ENCODE assay signal across 19 cellular contexts in the genomic region with DNA sequence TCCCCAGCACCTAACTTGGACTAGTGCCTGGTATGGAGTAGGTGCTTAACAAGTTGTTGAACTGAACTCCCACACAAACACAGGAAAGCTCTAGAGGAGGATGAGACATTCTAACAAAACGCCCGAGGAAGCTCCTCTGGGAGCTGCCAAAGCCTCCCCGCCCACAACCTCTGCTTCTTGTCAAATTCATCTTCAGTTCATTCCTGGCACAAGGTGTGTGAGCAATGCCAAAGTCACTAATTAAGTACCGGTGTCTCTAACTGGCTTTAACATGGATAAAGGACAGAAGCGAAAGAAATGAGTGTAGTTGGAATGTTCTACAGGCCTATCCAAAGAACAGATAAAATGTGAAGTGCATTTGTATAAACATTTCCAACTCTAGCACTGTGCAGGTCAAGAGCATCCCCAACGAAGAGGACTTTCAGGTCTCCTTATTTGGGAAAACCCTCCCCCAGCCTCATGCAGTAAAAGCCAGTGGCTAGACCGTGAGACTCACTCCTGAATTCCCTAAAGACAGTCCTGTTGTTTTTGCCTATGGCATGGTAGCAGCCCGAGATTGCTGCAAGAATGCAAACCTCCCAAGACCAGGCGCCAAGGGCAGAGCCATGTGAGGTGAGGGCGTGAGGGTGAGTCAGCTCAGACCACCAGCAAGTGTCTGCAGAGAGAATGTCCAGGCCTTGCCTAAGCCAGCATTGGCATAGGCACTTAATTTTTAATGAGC.
DNase-seq lines count a peak whose midpoint lies in the region; ATAC-seq, FAIRE-seq and TF ChIP-seq lines count a peak whose summit lies in the region.
"Had no signal": no experiment of that assay in that cellular context is flagged by ENCODE, and none has a peak within 500 bp of the region (broad histone marks: within the 10 kb centered on the region; RNA-seq: fewer than 3 reads in every experiment).

No MANE protein-coding gene starts in this region.

- H3K4ac ChIP-seq in trophoblast cell (ENCODE audit: low read depth, low read length) = no peak overlapping the region

- no peak overlapping the region for H4K12ac ChIP-seq in trophoblast cell (ENCODE audit: low read depth, low read length)

- CTCF ChIA-PET in activated naive CD4-positive, alpha-beta T cell treated with anti-CD3 and anti-CD28 coated beads for 36 hours (lab: Charles Lee) = no interaction called here
- CTCF ChIA-PET in WTC11 (lab: Charles Lee) = no interaction called here

- H3K27ac ChIP-seq in hepatocyte (peak overlapping the region; percentile 2), trophoblast cell (ENCODE audit: low read depth, low read length) (peak overlapping the region; percentile 81)
- H3K27ac ChIP-seq: BLaER1 had no signal

- peak overlapping the region; percentile 39 for H2BK12ac ChIP-seq in trophoblast cell (ENCODE audit: low read length)

- H4K91ac ChIP-seq in trophoblast cell (ENCODE audit: low read depth, low read length) = peak overlapping the region; percentile 54

- no peaks in the 10 kb centered on the region for H3K27me3 Mint-ChIP-seq in activated naive CD4-positive, alpha-beta T cell treated with anti-CD3 and anti-CD28 coated beads for 36 hours (ENCODE audit: low read depth)
- no peaks in the 10 kb centered on the region; the same call in 1 of the 2 replicates for H3K27me3 Mint-ChIP-seq in WTC11 (ENCODE audit: low read depth)
- H3K27me3 Mint-ChIP-seq: T-cell had no signal

- H3K9me3 Mint-ChIP-seq in activated naive CD4-positive, alpha-beta T cell treated with anti-CD3 and anti-CD28 coated beads for 36 hours = no peaks in the 10 kb centered on the region
- H3K9me3 Mint-ChIP-seq in WTC11 = peaks cover 16% of the 10 kb centered on the region
- H3K9me3 Mint-ChIP-seq: T-cell had no signal

- DNase-seq in BE2C (peak; percentile 12), astrocyte of the hippocampus (ENCODE audit: low read depth, low spot score) (peak; percentile 24), hepatocyte (ENCODE audit: low spot score) (no peak), trophoblast cell (peak in 1 of 2 donors; percentile 32), NCI-H345 (lab: John Stamatoyannopoulos, UW) (no peak), WTC11 (ENCODE audit: low spot score) (no peak), urothelium cell line (ENCODE audit: low spot score) (no peak)
- DNase-seq in activated naive CD4-positive, alpha-beta T cell treated with anti-CD3 and anti-CD28 coated beads for 36 hours = no peak
- DNase-seq: activated CD4-positive, alpha-beta memory T cell treated with anti-CD3 and anti-CD28 coated beads for 36 hours; activated naive CD4-positive, alpha-beta T cell; effector memory CD4-positive, alpha-beta T cell; kidney; NCI-H1092 treated with DMSO at 0.1 percent for 48 hours; NCI-H2081 treated with DMSO at 0.1 percent for 48 hours; NCI-H69; stimulated activated naive CD4-positive, alpha-beta T cell; T-cell had no signal

- peak overlapping the region; percentile 8 for H2BK5ac ChIP-seq in trophoblast cell (ENCODE audit: low read depth, low read length, poor library complexity)

- intact Hi-C loops in activated naive CD4-positive, alpha-beta T cell treated with anti-CD3 and anti-CD28 coated beads for 36 hours (cut with micrococcal nuclease) = no loop called here

- 53% methylated on average over 10 of the region's 10 CpGs for WGBS in hepatocyte (ENCODE audit: low lambda C conversion rate, missing lambda C conversion rate)
- no CpG with 5 or more reads among the region's 10 CpGs for WGBS in trophoblast cell (ENCODE audit: extremely low coverage, insufficient coverage, insufficient read length)

- H2AFZ ChIP-seq in hepatocyte (no peak overlapping the region), trophoblast cell (ENCODE audit: insufficient read depth, low read length, poor library complexity) (no peak overlapping the region)

- H4K8ac ChIP-seq in trophoblast cell (ENCODE audit: low read depth, low read length) = no peak overlapping the region

- H3K9ac ChIP-seq in trophoblast cell (ENCODE audit: low read length) = no peak overlapping the region
- H3K9ac ChIP-seq: BLaER1 had no signal

- H3K79me2 ChIP-seq in hepatocyte = no peaks in the 10 kb centered on the region
- H3K79me2 ChIP-seq in trophoblast cell (ENCODE audit: control insufficient read depth, insufficient read depth, low read length, poor library complexity) = no peaks in the 10 kb centered on the region

- H3K9me3 ChIP-seq in BE2C = no peaks in the 10 kb centered on the region
- no peaks in the 10 kb centered on the region for H3K9me3 ChIP-seq in hepatocyte (ENCODE audit: low read depth)
- H3K9me3 ChIP-seq in trophoblast cell (ENCODE audit: insufficient read depth, low read depth, low read length) = peaks cover 2% of the 10 kb centered on the region
- H3K9me3 ChIP-seq: BLaER1 had no signal

- no peaks in the 10 kb centered on the region for H3K4me1 Mint-ChIP-seq in activated naive CD4-positive, alpha-beta T cell treated with anti-CD3 and anti-CD28 coated beads for 36 hours (ENCODE audit: low read depth)
- no peaks in the 10 kb centered on the region for H3K4me1 Mint-ChIP-seq in WTC11

- no peak overlapping the region for H3K18ac ChIP-seq in trophoblast cell (ENCODE audit: low read length)

- H3K4me3 ChIP-seq in BE2C (ENCODE audit: low read depth, low read length) (no peak overlapping the region), hepatocyte (no peak overlapping the region), trophoblast cell (ENCODE audit: low read depth, low read length) (no peak overlapping the region)
- H3K4me3 ChIP-seq: BLaER1 had no signal

- H2BK120ac ChIP-seq in trophoblast cell (ENCODE audit: insufficient read depth, low read length, poor library complexity) = no peak overlapping the region

- no peak overlapping the region for H3K27ac Mint-ChIP-seq in activated naive CD4-positive, alpha-beta T cell treated with anti-CD3 and anti-CD28 coated beads for 36 hours
- H3K27ac Mint-ChIP-seq in WTC11 = no peak overlapping the region
- H3K27ac Mint-ChIP-seq: activated CD4-positive, alpha-beta memory T cell treated with anti-CD3 and anti-CD28 coated beads for 36 hours; T-cell had no signal

- no peak overlapping the region for H3K4me3 Mint-ChIP-seq in activated naive CD4-positive, alpha-beta T cell treated with anti-CD3 and anti-CD28 coated beads for 36 hours
- no peak overlapping the region for H3K4me3 Mint-ChIP-seq in WTC11
- H3K4me3 Mint-ChIP-seq: activated CD4-positive, alpha-beta memory T cell treated with anti-CD3 and anti-CD28 coated beads for 36 hours; T-cell had no signal

- no peak overlapping the region for H3K23ac ChIP-seq in trophoblast cell (ENCODE audit: low read length)

- ATAC-seq in WTC11 = no peak
- ATAC-seq: T-cell had no signal

- H4K20me1 ChIP-seq in hepatocyte (ENCODE audit: insufficient read depth, poor library complexity, severe bottlenecking) = no peaks in the 10 kb centered on the region
- H4K20me1 ChIP-seq: BLaER1 had no signal

- peaks cover 3% of the 10 kb centered on the region for H3K79me1 ChIP-seq in trophoblast cell (ENCODE audit: low read length)

- H3K9me2 ChIP-seq in hepatocyte (replicated peaks; ENCODE audit: insufficient read depth) = no peaks in the 10 kb centered on the region

- no peak overlapping the region for H3K14ac ChIP-seq in trophoblast cell (ENCODE audit: low read length)

- H3K36me3 Mint-ChIP-seq in activated naive CD4-positive, alpha-beta T cell treated with anti-CD3 and anti-CD28 coated beads for 36 hours (ENCODE audit: low read depth) = no peaks in the 10 kb centered on the region
- no peaks in the 10 kb centered on the region for H3K36me3 Mint-ChIP-seq in WTC11

- TF ChIP-seq CTCF in BE2C (IDR thresholded peaks at IDR 0.05; ENCODE audit: low read depth, low read length) (no peak), hepatocyte (IDR thresholded peaks at IDR 0.05; ENCODE audit: poor library complexity) (no peak), WTC11 (IDR thresholded peaks at IDR 0.05) (no peak)

- no peak for FAIRE-seq in urothelium cell line (lab: Jason Lieb, UNC)
- FAIRE-seq: A204.1, kidney had no signal

- POLR2A ChIA-PET in WTC11 (lab: Charles Lee) = interaction anchor here (0.6 kb wide), 1 partner anchor 1129 kb away, joined by 4 read pairs; no protein-coding TSS in a partner anchor

- H3K4me1 ChIP-seq in BE2C = no peaks in the 10 kb centered on the region; the same call in 1 of the 2 replicates
- H3K4me1 ChIP-seq in hepatocyte (ENCODE audit: insufficient read depth) = peaks cover 4% of the 10 kb centered on the region
- peaks cover 0 to 13% of the 10 kb centered on the region in 2 experiments for H3K4me1 ChIP-seq in trophoblast cell (ENCODE audit: control insufficient read depth in 1 of 2, insufficient read depth in 2 of 2, low read length in 2 of 2)
- H3K4me1 ChIP-seq: BLaER1 had no signal

- H3K36me3 ChIP-seq in BE2C = no peaks in the 10 kb centered on the region
- H3K36me3 ChIP-seq in hepatocyte (replicated peaks; ENCODE audit: insufficient read depth, low read depth) = no peaks in the 10 kb centered on the region
- H3K36me3 ChIP-seq in trophoblast cell (ENCODE audit: control insufficient read depth in 1 of 2, insufficient read depth in 2 of 2, low read length in 2 of 2) = no peaks in the 10 kb centered on the region
- H3K36me3 ChIP-seq: BLaER1 had no signal

- no peak overlapping the region for H3K4me2 ChIP-seq in hepatocyte
- H3K4me2 ChIP-seq in trophoblast cell (ENCODE audit: low read length) = no peak overlapping the region
- H3K4me2 ChIP-seq: BLaER1 had no signal

- H2AK5ac ChIP-seq in trophoblast cell (ENCODE audit: low read length) = no peak overlapping the region

- no peaks in the 10 kb centered on the region for H3K27me3 ChIP-seq in BE2C
- H3K27me3 ChIP-seq in hepatocyte = no peaks in the 10 kb centered on the region
- H3K27me3 ChIP-seq in trophoblast cell (ENCODE audit: insufficient read depth, low read length) = no peaks in the 10 kb centered on the region
- H3K27me3 ChIP-seq: BLaER1 had no signal

TF ChIP-seq in WTC11, 78 proteins besides CTCF, POLR2A, EP300 and RAD21 (continues in another document):
- TF ChIP-seq MYBL2 (CRISPR knock-in tag; IDR thresholded peaks at IDR 0.05) (no peak), ESRRA (CRISPR knock-in tag; IDR thresholded peaks at IDR 0.05; ENCODE audit: borderline replicate concordance) (no peak), FOXP1 (CRISPR knock-in tag; IDR thresholded peaks at IDR 0.05; ENCODE audit: borderline replicate concordance) (no peak), ZNF671 (CRISPR knock-in tag; IDR thresholded peaks at IDR 0.05) (no peak)
- TF ChIP-seq, protein P1, sequence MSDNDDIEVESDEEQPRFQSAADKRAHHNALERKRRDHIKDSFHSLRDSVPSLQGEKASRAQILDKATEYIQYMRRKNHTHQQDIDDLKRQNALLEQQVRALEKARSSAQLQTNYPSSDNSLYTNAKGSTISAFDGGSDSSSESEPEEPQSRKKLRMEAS (CRISPR knock-in tag; IDR thresholded peaks at IDR 0.05) = no peak

Comparison
In these comparisons a context has a peak if more than half of its experiments do, and no peak if none do; other contexts are left out.
1. DNase-seq: peak in BE2C (single experiment) and astrocyte of the hippocampus (single experiment); none in hepatocyte (single experiment), activated naive CD4-positive, alpha-beta T cell treated with anti-CD3 and anti-CD28 coated beads for 36 hours (single experiment), NCI-H345 (single experiment), WTC11 (single experiment) and urothelium cell line (single experiment).